1 cellular context compared by ENCODE assay signal in genomic region chr18:34978953-34979608, GRCh38.
TF ChIP-seq lines count a peak whose summit lies in the region.

No MANE protein-coding gene starts in this region.

TF ChIP-seq in SK-N-SH, 30 proteins besides CTCF, POLR2A, EP300 and RAD21 (continued from another document):
- TF ChIP-seq USF2 (IDR thresholded peaks at IDR 0.05; ENCODE audit: borderline replicate concordance, low read depth, low read length) (no peak), TEAD4 (IDR thresholded peaks at IDR 0.05; ENCODE audit: borderline replicate concordance, insufficient read depth) (0 out of 2 replicates have a peak, but pooled peaks have one; percentile 22), TAF1 (IDR thresholded peaks at IDR 0.05; ENCODE audit: borderline replicate concordance, low read depth, low read length) (no peak), MAX (IDR thresholded peaks at IDR 0.05; ENCODE audit: low read depth) (no peak), GATA2 (CRISPR knock-in tag; IDR thresholded peaks at IDR 0.05) (no peak), FOXM1 (IDR thresholded peaks at IDR 0.05; ENCODE audit: low read depth) (0 out of 2 replicates have a peak, but pooled peaks have one; percentile 9), EZH2phosphoT487 (IDR thresholded peaks at IDR 0.05; ENCODE audit: borderline replicate concordance, low read depth) (no peak), CHD2 (IDR thresholded peaks at IDR 0.05; ENCODE audit: low read length, partially characterized antibody) (no peak), FOXJ3 (CRISPR knock-in tag; IDR thresholded peaks at IDR 0.05) (no peak), MEF2A (IDR thresholded peaks at IDR 0.05; ENCODE audit: borderline replicate concordance, low read depth) (no peak), JUND (IDR thresholded peaks at IDR 0.05) (peak; percentile 98), RFX5 (IDR thresholded peaks at IDR 0.05; ENCODE audit: low read length) (0 out of 2 replicates have a peak, but pooled peaks have one; percentile 40), USF1 (IDR thresholded peaks at IDR 0.05; ENCODE audit: borderline replicate concordance, low read depth) (no peak), SIN3A (IDR thresholded peaks at IDR 0.05; ENCODE audit: borderline replicate concordance, low read depth, low read length) (peak; percentile 86; the same call in 1 of the 2 replicates), NRF1 (IDR thresholded peaks at IDR 0.05; ENCODE audit: low read depth, low read length) (no peak), RXRA (IDR thresholded peaks at IDR 0.05; ENCODE audit: borderline replicate concordance, low read depth) (no peak), TCF12 (IDR thresholded peaks at IDR 0.05) (peak; percentile 91), SMC3 (IDR thresholded peaks at IDR 0.05; ENCODE audit: low read depth, low read length) (0 out of 2 replicates have a peak, but pooled peaks have one; percentile 2), FOSL2 (IDR thresholded peaks at IDR 0.05; ENCODE audit: borderline replicate concordance, low read depth) (peak; percentile 99), ELF1 (IDR thresholded peaks at IDR 0.05) (peak; percentile 51; the same call in 1 of the 2 replicates)
